Comparison of ENCODE assay signal across 8 cellular contexts in the genomic region with DNA sequence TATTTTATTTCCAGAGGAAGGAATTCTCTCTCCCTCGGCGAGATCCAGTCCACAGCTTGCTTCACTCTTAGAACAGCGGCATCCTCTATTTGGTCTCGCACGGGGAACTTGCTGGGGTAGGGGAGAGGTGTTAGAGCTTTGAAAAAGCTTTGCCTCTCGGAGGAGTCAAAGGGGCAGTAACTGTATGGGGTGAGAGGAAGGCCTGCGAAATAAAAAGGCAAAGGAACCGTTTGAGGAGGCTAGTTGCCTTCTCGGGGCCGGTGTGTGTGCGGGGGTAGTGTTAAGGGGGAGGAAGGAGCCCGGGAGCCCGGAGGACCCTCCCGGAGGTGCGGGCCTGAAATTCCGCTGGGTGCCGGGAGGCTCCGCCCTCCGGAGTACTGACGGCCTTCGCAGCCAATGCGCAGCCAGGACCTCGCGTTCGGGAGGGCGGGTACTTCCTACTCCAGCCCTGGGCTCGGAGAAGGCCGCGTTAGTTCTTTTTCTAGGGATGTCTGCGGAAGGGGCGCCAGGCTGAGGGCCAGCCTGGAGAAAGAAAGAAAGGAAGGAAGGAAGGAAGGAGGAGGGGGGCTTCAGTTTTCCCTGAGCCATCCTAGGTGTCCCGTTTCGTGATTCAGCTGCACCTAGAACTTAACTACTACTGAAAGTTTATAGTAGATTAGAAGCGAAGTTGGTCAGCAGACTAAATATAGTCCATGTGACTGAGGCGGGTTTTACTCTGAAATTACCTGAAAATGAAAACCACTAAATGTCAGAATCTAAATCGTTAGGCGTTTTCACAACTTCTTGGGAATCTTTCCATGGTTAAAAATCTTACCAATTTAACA. TPM values are rescaled to one million over a fixed set of nuclear protein-coding genes. Genes with fewer than 3 reads are reported as not detected.
DNase-seq lines count a peak whose midpoint lies in the region; ATAC-seq and TF ChIP-seq lines count a peak whose summit lies in the region.

No MANE protein-coding gene starts in this region.

- peaks cover 9% of the 10 kb centered on the region; the same call in 1 of the 2 replicates for H3K4me1 ChIP-seq in BE2C

- no peaks in the 10 kb centered on the region for H3K27me3 Mint-ChIP-seq in chondrocyte (ENCODE audit: low read depth)

- peak overlapping the region; percentile 99 for H3K4me3 Mint-ChIP-seq in chondrocyte (ENCODE audit: unreplicated experiment)

- no peaks in the 10 kb centered on the region for H3K9me3 Mint-ChIP-seq in chondrocyte (ENCODE audit: low read depth)

- peaks cover 65% of the 10 kb centered on the region for H3K4me1 Mint-ChIP-seq in chondrocyte (ENCODE audit: low read depth)

- H3K9me3 ChIP-seq in BE2C, result no peaks in the 10 kb centered on the region

- ATAC-seq in HG03442 (IDR thresholded peaks at IDR 0.05; ENCODE audit: unreplicated experiment), result peak; percentile 59

- H3K36me3 Mint-ChIP-seq in chondrocyte (ENCODE audit: low read depth), result no peaks in the 10 kb centered on the region

- DNase-seq in BE2C (peak; percentile 92), GM19240 (ENCODE audit: insufficient read length, low spot score) (peak; percentile 72), NCI-H510A (lab: John Stamatoyannopoulos, UW) (peak; percentile 82), chondrocyte (ENCODE audit: low spot score) (peak; percentile 97), kidney tubule cell (ENCODE audit: low spot score) (peak; percentile 92)
- DNase-seq in activated CD4-positive, alpha-beta T cell treated with anti-CD3 and anti-CD28 coated beads for 1 hour, result peak; percentile 74
- DNase-seq in stimulated activated CD4-positive, alpha-beta T cell treated with anti-CD3 and anti-CD28 coated beads, Interleukin-1b, Interleukin-23, amount 100 ng/mL, for 1 hour (ENCODE audit: low read depth in 2 of 2), result peak; percentile 57 to 63

- H3K27ac Mint-ChIP-seq in chondrocyte (ENCODE audit: unreplicated experiment), result peak overlapping the region; percentile 99

- peak overlapping the region; percentile 74 for H3K4me3 ChIP-seq in BE2C (ENCODE audit: low read depth, low read length)

- no peak for TF ChIP-seq CTCF in BE2C (IDR thresholded peaks at IDR 0.05; ENCODE audit: low read depth, low read length)
- no peak for TF ChIP-seq CTCF in chondrocyte (IDR thresholded peaks at IDR 0.05)

- no peaks in the 10 kb centered on the region for H3K27me3 ChIP-seq in BE2C

- H3K36me3 ChIP-seq in BE2C, result no peaks in the 10 kb centered on the region

RNA-seq across cellular contexts. Expression of gene NEK7, which starts 2.2 kb away (rescaled TPM):
- polyA plus RNA-seq in BE2C (2012; ENCODE audit: insufficient read depth, insufficient read length, low read depth), result 6.1 TPM
- total RNA-seq in chondrocyte, result 58.3 to 73.0 TPM (median 62.7 TPM) in 3 replicates

Comparison
In these comparisons a context has a peak if more than half of its experiments do, and no peak if none do; other contexts are left out.
1. Peak in every context shown above with its lines: DNase-seq, ATAC-seq and H3K4me3 ChIP-seq.